ENCODE assay signal across 1 cellular context in genomic region chr17:80259642-80260535, GRCh38.
TF ChIP-seq lines count a peak whose summit lies in the region.

No MANE protein-coding gene starts in this region.

TF ChIP-seq in HepG2, 621 proteins besides CTCF, POLR2A, EP300 and RAD21 (continued from another document and continues in another):
- TF ChIP-seq NFAT5 (CRISPR knock-in tag; IDR thresholded peaks at IDR 0.05) (0 out of 2 replicates have a peak, but pooled peaks have one; percentile 57), GATAD2A (CRISPR knock-in tag; IDR thresholded peaks at IDR 0.05) (no peak), POLR2G (IDR thresholded peaks at IDR 0.05; ENCODE audit: low read depth, low read length) (peak; percentile 53), IKZF4 (CRISPR knock-in tag; IDR thresholded peaks at IDR 0.05; ENCODE audit: borderline replicate concordance, low read depth, not compliant biosample characterization) (no peak), ZNF230 (CRISPR knock-in tag; IDR thresholded peaks at IDR 0.05) (no peak), SRSF4 (IDR thresholded peaks at IDR 0.05; ENCODE audit: low read depth, low read length, poor library complexity, severe bottlenecking) (no peak), ZNF451 (CRISPR knock-in tag; IDR thresholded peaks at IDR 0.05) (peak; percentile 34; the same call in 1 of the 2 replicates), ATF6 (CRISPR knock-in tag; conservative IDR thresholded peaks at IDR 0.05) (no peak), ZNF263 (CRISPR knock-in tag; IDR thresholded peaks at IDR 0.05) (no peak), ZGPAT (CRISPR knock-in tag; IDR thresholded peaks at IDR 0.05) (no peak), HIC2 (CRISPR knock-in tag; IDR thresholded peaks at IDR 0.05; ENCODE audit: low read depth) (no peak), HDAC2 (CRISPR knock-in tag; IDR thresholded peaks at IDR 0.05) (no peak; the same call in 1 of the 2 replicates), ZBTB46 (CRISPR knock-in tag; IDR thresholded peaks at IDR 0.05; ENCODE audit: borderline replicate concordance) (no peak), ZNF543 (CRISPR knock-in tag; IDR thresholded peaks at IDR 0.05) (no peak), SIN3A (IDR thresholded peaks at IDR 0.05; ENCODE audit: borderline replicate concordance, low read depth, low read length) (no peak), KAT2B (IDR thresholded peaks at IDR 0.05; ENCODE audit: borderline replicate concordance, low read depth, low read length) (no peak), DBP (CRISPR knock-in tag; IDR thresholded peaks at IDR 0.05; ENCODE audit: not compliant biosample characterization) (peak; percentile 76), MTF1 (CRISPR knock-in tag; IDR thresholded peaks at IDR 0.05) (no peak), ZNF782 (CRISPR knock-in tag; IDR thresholded peaks at IDR 0.05; ENCODE audit: borderline replicate concordance) (peak; percentile 32; the same call in 1 of the 2 replicates), FOSL1 (CRISPR knock-in tag; IDR thresholded peaks at IDR 0.05; ENCODE audit: borderline replicate concordance) (0 out of 2 replicates have a peak, but pooled peaks have one; percentile 43), DMTF1 (CRISPR knock-in tag; IDR thresholded peaks at IDR 0.05) (no peak), SOX6 (IDR thresholded peaks at IDR 0.05) (no peak), SOX6 (CRISPR knock-in tag; IDR thresholded peaks at IDR 0.05) (no peak), MBD4 (IDR thresholded peaks at IDR 0.05; ENCODE audit: borderline replicate concordance, low read length) (no peak), RCOR2 (CRISPR knock-in tag; IDR thresholded peaks at IDR 0.05) (no peak), ZNF558 (CRISPR knock-in tag; IDR thresholded peaks at IDR 0.05; ENCODE audit: borderline replicate concordance) (peak; percentile 30; the same call in 1 of the 2 replicates), ATF4 (CRISPR knock-in tag; IDR thresholded peaks at IDR 0.05) (peak in 1 of 2 experiments; percentile 47; a peak in 1 of 4 replicates), ZMAT5 (CRISPR knock-in tag; IDR thresholded peaks at IDR 0.05; ENCODE audit: borderline replicate concordance, low read depth) (no peak), RNF2 (conservative IDR thresholded peaks at IDR 0.05; ENCODE audit: low read depth) (peak; percentile 81), ETV6 (CRISPR knock-in tag; conservative IDR thresholded peaks at IDR 0.05) (peak; percentile 73; the same call in 1 of the 2 replicates), MED1 (CRISPR knock-in tag; IDR thresholded peaks at IDR 0.05) (no peak; the same call in 1 of the 2 replicates), ZNF670 (CRISPR knock-in tag; IDR thresholded peaks at IDR 0.05; ENCODE audit: borderline replicate concordance) (peak; percentile 49; the same call in 1 of the 2 replicates), HNRNPLL (IDR thresholded peaks at IDR 0.05; ENCODE audit: low read depth, low read length, poor library complexity, severe bottlenecking) (peak; percentile 78), DR1 (CRISPR knock-in tag; IDR thresholded peaks at IDR 0.05) (no peak), HIVEP1 (CRISPR knock-in tag; IDR thresholded peaks at IDR 0.05) (no peak), ZNF850 (CRISPR knock-in tag; conservative IDR thresholded peaks at IDR 0.05) (no peak; the same call in 1 of the 2 replicates), JDP2 (CRISPR knock-in tag; IDR thresholded peaks at IDR 0.05; ENCODE audit: borderline replicate concordance) (no peak), PRDM4 (CRISPR knock-in tag; IDR thresholded peaks at IDR 0.05; ENCODE audit: borderline replicate concordance) (no peak)
